ENCODE assay signal across 15 cellular contexts in genomic region chr3:45273681-45274515, GRCh38.
A peak's percentile ranks its signal among the peaks of the same experiment; 100 is the strongest.
DNase-seq lines count a peak whose midpoint lies in the region; ATAC-seq lines count a peak whose summit lies in the region.
"Had no signal": no experiment of that assay in that cellular context is flagged by ENCODE, and none has a peak within 500 bp of the region (broad histone marks: within the 10 kb centered on the region; RNA-seq: fewer than 3 reads in every experiment).

No MANE protein-coding gene starts in this region.

- H3K4me3 Mint-ChIP-seq in dendritic cell treated with granulocyte-macrophage colony-stimulating factor and Interleukin-4, amounts not matched to agents 40 ng/mL and 50 ng/mL, for 4 days: no peak overlapping the region
- H3K4me3 Mint-ChIP-seq: activated naive CD8-positive, alpha-beta T cell treated with anti-CD3 and anti-CD28 coated beads, Interleukin-2, amount 10 ng/mL, durations not matched to agents 7 days and 5 days had no signal

- intact Hi-C loops in dendritic cell treated with granulocyte-macrophage colony-stimulating factor and Interleukin-4, amounts not matched to agents 40 ng/mL and 50 ng/mL, for 4 days (cut with micrococcal nuclease): no loop called here

- H3K27me3 Mint-ChIP-seq in dendritic cell treated with granulocyte-macrophage colony-stimulating factor and Interleukin-4, amounts not matched to agents 40 ng/mL and 50 ng/mL, for 4 days: peaks cover 3% of the 10 kb centered on the region

- H3K4me1 Mint-ChIP-seq in dendritic cell treated with granulocyte-macrophage colony-stimulating factor and Interleukin-4, amounts not matched to agents 40 ng/mL and 50 ng/mL, for 4 days (ENCODE audit: low read depth): peaks cover 34% of the 10 kb centered on the region
- H3K4me1 Mint-ChIP-seq: activated naive CD8-positive, alpha-beta T cell treated with anti-CD3 and anti-CD28 coated beads, Interleukin-2, amount 10 ng/mL, durations not matched to agents 7 days and 5 days had no signal

- peak overlapping the region; percentile 78 for H3K27ac Mint-ChIP-seq in dendritic cell treated with granulocyte-macrophage colony-stimulating factor and Interleukin-4, amounts not matched to agents 40 ng/mL and 50 ng/mL, for 4 days
- H3K27ac Mint-ChIP-seq: activated naive CD8-positive, alpha-beta T cell treated with anti-CD3 and anti-CD28 coated beads, Interleukin-2, amount 10 ng/mL, durations not matched to agents 7 days and 5 days had no signal

- ATAC-seq in HG02610 (IDR thresholded peaks at IDR 0.05; ENCODE audit: unreplicated experiment): no peak
- no peak for ATAC-seq in HG03354 (IDR thresholded peaks at IDR 0.05; ENCODE audit: poor library complexity, severe bottlenecking, unreplicated experiment)
- ATAC-seq in GM21825 (IDR thresholded peaks at IDR 0.05; ENCODE audit: unreplicated experiment): no peak

- DNase-seq in NCI-H748 (lab: John Stamatoyannopoulos, UW; ENCODE audit: unreplicated experiment) (peak; percentile 9), NCI-H748 treated with DMSO at 0.1 percent for 48 hours (lab: John Stamatoyannopoulos, UW) (no peak), NCI-H2029 treated with DMSO at 0.1 percent for 48 hours (lab: John Stamatoyannopoulos, UW) (peak; percentile 21), stromal cell of bone marrow (ENCODE audit: low read depth) (peak; percentile 12)
- DNase-seq: activated CD8-positive, alpha-beta memory T cell treated with anti-CD3 and anti-CD28 coated beads, Interleukin-2, amount 50 U/mL, for 4 hours; activated naive CD8-positive, alpha-beta T cell treated with anti-CD3 and anti-CD28 coated beads, Interleukin-2, amount 10 ng/mL, durations not matched to agents 7 days and 5 days; H7; islet precursor cell; NCI-H82; SJCRH30; stimulated activated CD4-positive, alpha-beta T cell treated with anti-CD3 and anti-CD28 coated beads, Interleukin-15, amount 100 ng/mL, for 24 hours had no signal

- H3K36me3 Mint-ChIP-seq in dendritic cell treated with granulocyte-macrophage colony-stimulating factor and Interleukin-4, amounts not matched to agents 40 ng/mL and 50 ng/mL, for 4 days (ENCODE audit: low read depth): no peaks in the 10 kb centered on the region
- H3K36me3 Mint-ChIP-seq: activated naive CD8-positive, alpha-beta T cell treated with anti-CD3 and anti-CD28 coated beads, Interleukin-2, amount 10 ng/mL, durations not matched to agents 7 days and 5 days had no signal

- H3K9me3 Mint-ChIP-seq in dendritic cell treated with granulocyte-macrophage colony-stimulating factor and Interleukin-4, amounts not matched to agents 40 ng/mL and 50 ng/mL, for 4 days: peaks cover 21% of the 10 kb centered on the region
